In the genomic region with DNA sequence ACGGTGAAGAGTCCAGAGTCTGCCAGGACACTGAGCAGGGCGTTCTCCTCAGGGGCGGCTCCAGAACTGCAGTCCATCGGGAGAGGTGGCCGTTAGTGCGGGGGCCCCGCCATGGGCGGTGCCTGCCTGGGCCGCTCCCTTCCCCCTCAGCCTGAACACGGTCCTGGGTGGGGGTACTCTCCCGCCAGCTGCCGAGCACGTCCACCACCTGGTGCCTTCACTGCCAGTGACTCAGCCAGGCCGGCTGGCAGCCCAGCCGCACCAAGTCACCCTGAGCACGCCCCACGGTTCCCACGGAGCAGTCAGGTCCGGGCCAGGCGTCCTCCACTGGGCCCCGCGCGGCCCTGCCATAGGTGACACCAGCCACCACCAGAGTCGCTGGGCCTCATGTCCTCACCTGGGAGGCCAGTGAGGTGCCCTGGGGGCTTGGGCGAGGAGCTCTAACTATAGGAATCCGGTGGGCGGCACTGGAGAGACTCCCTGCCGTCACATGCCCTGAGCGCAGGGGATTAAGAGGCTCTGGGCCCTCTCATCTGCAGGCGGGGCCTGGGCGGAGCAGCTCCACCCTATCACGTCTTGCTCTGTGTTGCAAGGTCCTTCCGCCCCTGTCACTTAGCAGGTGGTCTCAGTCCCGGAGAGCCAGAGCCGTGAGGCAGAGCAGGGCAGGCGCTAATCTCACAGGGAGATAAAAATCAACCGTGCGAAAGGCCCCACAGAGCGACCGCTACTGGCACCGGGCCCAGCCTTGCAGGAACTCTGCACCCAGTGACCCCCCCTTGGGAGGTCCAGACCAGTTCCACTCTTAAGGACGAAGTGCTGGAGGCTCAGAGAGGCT, we compare ENCODE assay signal across 8 cellular contexts. TPM values are rescaled to one million over a fixed set of nuclear protein-coding genes. Genes with fewer than 3 reads are reported as not detected.
A peak's percentile ranks its signal among the peaks of the same experiment; 100 is the strongest.
DNase-seq lines count a peak whose midpoint lies in the region; ATAC-seq and TF ChIP-seq lines count a peak whose summit lies in the region.

No MANE protein-coding gene starts in this region.

- TF ChIP-seq CTCF in hepatocyte (IDR thresholded peaks at IDR 0.05; ENCODE audit: poor library complexity) (no peak), spleen (IDR thresholded peaks at IDR 0.05 in 8 of 11, conservative IDR thresholded peaks at IDR 0.05 in 3 of 11) (no peak), OCI-LY7 (conservative IDR thresholded peaks at IDR 0.05; ENCODE audit: low read length) (no peak)

- H3K4me1 ChIP-seq in hepatocyte (ENCODE audit: insufficient read depth) (peaks cover 63% of the 10 kb centered on the region), spleen (peaks cover 73 to 98% (median 91%) of the 10 kb centered on the region in 6 donors), OCI-LY7 (ENCODE audit: insufficient read depth, low read length, poor library complexity, severe bottlenecking) (peaks cover 28% of the 10 kb centered on the region)

- ATAC-seq in activated T-cell treated with anti-CD3 and anti-CD28 coated beads, Interleukin-2, amount 50 U/mL, for 4 hours: peak; percentile 63 to 75
- ATAC-seq in GM18511 (IDR thresholded peaks at IDR 0.05; ENCODE audit: unreplicated experiment) (no peak), HG03442 (IDR thresholded peaks at IDR 0.05; ENCODE audit: unreplicated experiment) (no peak)

- no peaks in the 10 kb centered on the region for H3K36me3 ChIP-seq in hepatocyte (replicated peaks; ENCODE audit: insufficient read depth, low read depth)
- peaks cover 0 to 17% (median 0%) of the 10 kb centered on the region in 6 donors for H3K36me3 ChIP-seq in spleen
- peaks cover 6% of the 10 kb centered on the region; the same call in 1 of the 2 replicates for H3K36me3 ChIP-seq in OCI-LY7 (ENCODE audit: insufficient read depth, low read length)

- peaks cover 34% of the 10 kb centered on the region for H3K4me1 Mint-ChIP-seq in activated T-cell treated with anti-CD3 and anti-CD28 coated beads, Interleukin-2, amount 50 U/mL, for 4 hours (ENCODE audit: low read depth)

- H4K20me1 ChIP-seq in hepatocyte (ENCODE audit: insufficient read depth, poor library complexity, severe bottlenecking) (peaks cover 15% of the 10 kb centered on the region), OCI-LY7 (ENCODE audit: insufficient read depth, low read length) (0 out of 2 replicates have a peak, but pooled peaks cover 9% of the 10 kb centered on the region)

- H3K36me3 Mint-ChIP-seq in activated T-cell treated with anti-CD3 and anti-CD28 coated beads, Interleukin-2, amount 50 U/mL, for 4 hours (ENCODE audit: insufficient read depth): no peaks in the 10 kb centered on the region

- H3K79me2 ChIP-seq in hepatocyte: peaks cover 63% of the 10 kb centered on the region
- no peaks in the 10 kb centered on the region for H3K79me2 ChIP-seq in OCI-LY7 (ENCODE audit: insufficient read depth, low read depth, low read length)

- peak; percentile 98 for DNase-seq in ELF-1 (ENCODE audit: low read depth, low spot score)
- DNase-seq in LoVo (ENCODE audit: low spot score): peak; percentile 58
- DNase-seq in activated T-cell treated with anti-CD3 and anti-CD28 coated beads, Interleukin-2, amount 50 U/mL, for 4 hours: no peak
- peak; percentile 91 for DNase-seq in hepatocyte (ENCODE audit: low spot score)
- DNase-seq in spleen: peak; percentile 88
- DNase-seq in OCI-LY7 (ENCODE audit: low spot score): no peak

- no peaks in the 10 kb centered on the region for H3K9me2 ChIP-seq in hepatocyte (replicated peaks; ENCODE audit: insufficient read depth)
- no peaks in the 10 kb centered on the region for H3K9me2 ChIP-seq in OCI-LY7 (ENCODE audit: insufficient read depth, low read length)

- H3K4me2 ChIP-seq in hepatocyte (peak overlapping the region; percentile 55), OCI-LY7 (ENCODE audit: low read length) (no peak overlapping the region)

- H3K27me3 Mint-ChIP-seq in activated T-cell treated with anti-CD3 and anti-CD28 coated beads, Interleukin-2, amount 50 U/mL, for 4 hours (ENCODE audit: low read depth): no peaks in the 10 kb centered on the region

- TF ChIP-seq POLR2A in spleen (IDR thresholded peaks at IDR 0.05): peak in 1 of 3 donors; percentile 21

- H3K27me3 ChIP-seq in hepatocyte (no peaks in the 10 kb centered on the region), spleen (replicated peaks in 1 of 7) (no peaks in the 10 kb centered on the region)

- POLR2A ChIA-PET in OCI-LY7 (lab: Charles Lee): no interaction called here

- CTCF ChIA-PET in OCI-LY7 (lab: Charles Lee; ENCODE audit: unreplicated experiment): no interaction called here

- 33% methylated on average over 41 of the region's 42 CpGs for WGBS in hepatocyte (ENCODE audit: low lambda C conversion rate, missing lambda C conversion rate)
- 30 to 44% (median 37%) methylated on average over 2 to 42 of the region's 42 CpGs for WGBS in spleen, 5 donors

- H3K27ac ChIP-seq in hepatocyte (peak overlapping the region; percentile 84), spleen (peak overlapping the region; percentile 11 to 80 (median 70)), OCI-LY7 (ENCODE audit: low read depth, low read length, poor library complexity, severe bottlenecking) (no peak overlapping the region)

- H3K4me3 Mint-ChIP-seq in activated T-cell treated with anti-CD3 and anti-CD28 coated beads, Interleukin-2, amount 50 U/mL, for 4 hours: no peak overlapping the region

- H2AFZ ChIP-seq in hepatocyte (no peak overlapping the region), OCI-LY7 (ENCODE audit: low read length) (no peak overlapping the region)

- H3K4me3 ChIP-seq in hepatocyte (no peak overlapping the region), spleen (peak overlapping the region in 2 of 8 donors; percentile 19 to 29), OCI-LY7 (ENCODE audit: low read depth, low read length, poor library complexity, severe bottlenecking) (no peak overlapping the region)

- no peaks in the 10 kb centered on the region for H3K9me3 Mint-ChIP-seq in activated T-cell treated with anti-CD3 and anti-CD28 coated beads, Interleukin-2, amount 50 U/mL, for 4 hours

- no TSS peak for BruUV-seq in OCI-LY7 (replicated peaks; lab: Mats Ljungman, UMichigan)

- H3K9me3 ChIP-seq in hepatocyte (ENCODE audit: low read depth) (no peaks in the 10 kb centered on the region), spleen (no peaks in the 10 kb centered on the region), OCI-LY7 (ENCODE audit: low read length) (no peaks in the 10 kb centered on the region)

- intact Hi-C loops in spleen (cut with DNase I; ENCODE audit: low total_unique reads) (no loop called here), OCI-LY7 (cut with micrococcal nuclease; ENCODE audit: unreplicated experiment) (no loop called here)

RNA-seq across cellular contexts. Expression of a gene that starts 14.3 kb away (rescaled TPM):
- 100 to 1,000 TPM; 116 to 171 (median 139) TPM for total RNA-seq in activated T-cell treated with anti-CD3 and anti-CD28 coated beads, Interleukin-2, amount 50 U/mL, for 4 hours
- 47.0 and 77.0 TPM in 2 replicates for total RNA-seq in hepatocyte
- polyA plus RNA-seq in hepatocyte: 70.6 and 87.9 TPM in 2 replicates
- total RNA-seq in spleen: 100 to 1,000 TPM; 154 to 249 (median 199) TPM
- 100 to 1,000 TPM; 145 to 385 (median 371) TPM for polyA plus RNA-seq in spleen
- total RNA-seq in OCI-LY7 (2014; rRNA removed; shearing (Covaris generic)): 123 and 144 TPM in 2 replicates
- 154 and 157 TPM in 2 replicates for total RNA-seq in OCI-LY7 (2022)

RNA-seq across cellular contexts. Expression of a gene that starts 32.9 kb away (rescaled TPM):
- 10 to 100 TPM; 81.0 to 96.4 (median 87.2) TPM for total RNA-seq in activated T-cell treated with anti-CD3 and anti-CD28 coated beads, Interleukin-2, amount 50 U/mL, for 4 hours
- total RNA-seq in hepatocyte (5.2 and 6.9 TPM in 2 replicates), spleen (10 to 100 TPM in 2 of 7 donors, 1 to 10 TPM in 5; 1.5 to 17.2 (median 5.3) TPM), OCI-LY7 (2022) (108 and 150 TPM in 2 replicates)
- polyA plus RNA-seq in hepatocyte (5.1 and 6.8 TPM in 2 replicates), spleen (1 to 10 TPM in 2 of 3 donors, under 1 TPM in 1; 1.00 to 3.9 (median 2.5) TPM)
- total RNA-seq in OCI-LY7 (2014; rRNA removed; shearing (Covaris generic)): 82.7 and 90.2 TPM in 2 replicates

RNA-seq across cellular contexts. Expression of a gene that starts 41.1 kb away (rescaled TPM):
- total RNA-seq in activated T-cell treated with anti-CD3 and anti-CD28 coated beads, Interleukin-2, amount 50 U/mL, for 4 hours: 100 to 1,000 TPM; 534 to 566 (median 566) TPM
- total RNA-seq in hepatocyte (101 and 119 TPM in 2 replicates), spleen (100 to 1,000 TPM in 3 of 7 donors, 10 to 100 TPM in 4; 84.1 to 112 (median 96.8) TPM), OCI-LY7 (2022) (118 and 151 TPM in 2 replicates)
- polyA plus RNA-seq in hepatocyte (237 and 273 TPM in 2 replicates), spleen (100 to 1,000 TPM; 187 to 259 (median 225) TPM)
- total RNA-seq in OCI-LY7 (2014; rRNA removed; shearing (Covaris generic)): 168 and 216 TPM in 2 replicates

Comparison
In these comparisons a context has a peak if more than half of its experiments do, and no peak if none do; other contexts are left out.
1. DNase-seq: peak in ELF-1 (single experiment), LoVo (single experiment), hepatocyte (single experiment) and spleen (single experiment); none in activated T-cell treated with anti-CD3 and anti-CD28 coated beads, Interleukin-2, amount 50 U/mL, for 4 hours (single experiment) and OCI-LY7 (single experiment).
2. ATAC-seq: peak in activated T-cell treated with anti-CD3 and anti-CD28 coated beads, Interleukin-2, amount 50 U/mL, for 4 hours (2 of 2); none in GM18511 (single experiment) and HG03442 (single experiment).
3. RNA of a gene that starts 32.9 kb away (total RNA-seq): 82.7 to 150 TPM in OCI-LY7 and 81.0 to 96.4 TPM in activated T-cell treated with anti-CD3 and anti-CD28 coated beads, Interleukin-2, amount 50 U/mL, for 4 hours; 1.5 to 17.2 TPM in spleen and 5.2 to 6.9 TPM in hepatocyte; every median in the first group is over 4 times any median in the second.